Comparison of ENCODE assay signal across 1 cellular context in the genomic region with DNA sequence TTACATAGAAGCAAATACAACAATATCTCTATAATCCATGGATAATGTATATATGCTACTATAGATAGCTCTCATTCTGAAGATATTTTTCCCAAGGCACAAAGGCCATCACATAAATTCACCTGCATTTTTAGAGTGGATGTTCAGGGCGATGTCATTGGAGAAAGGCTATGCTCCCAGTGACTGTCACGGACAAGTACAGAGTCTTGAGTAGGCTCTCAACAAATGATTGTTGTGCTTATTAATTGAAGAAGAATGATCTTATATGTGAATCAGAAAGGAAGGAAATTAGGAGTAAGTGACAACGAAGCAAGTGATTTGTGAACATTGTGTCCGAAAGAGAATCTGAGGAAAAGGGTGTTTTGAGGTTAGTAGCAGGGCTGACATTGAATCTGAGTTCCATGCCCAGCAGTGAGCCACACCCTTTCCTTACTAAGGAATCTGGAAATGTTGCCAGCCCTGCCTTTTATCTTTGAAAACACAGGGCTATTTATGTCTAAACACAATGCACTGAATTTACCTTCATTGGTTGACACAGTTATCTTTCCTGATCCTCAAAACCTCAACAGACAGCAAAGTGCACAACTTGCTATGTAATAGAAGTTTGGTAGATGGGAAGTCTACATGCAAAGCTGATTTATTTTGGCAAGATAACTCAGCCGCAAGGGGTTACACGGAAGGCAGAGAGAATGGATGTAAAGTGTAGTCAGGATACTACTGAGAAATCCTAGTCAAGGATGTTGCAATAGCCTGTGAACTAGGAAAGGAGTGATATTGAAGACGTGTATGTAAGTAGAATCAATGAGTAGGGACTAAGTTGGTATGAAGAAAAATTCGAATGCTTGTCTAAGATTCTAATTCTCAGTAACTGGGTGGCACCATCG.
TF ChIP-seq lines count a peak whose summit lies in the region.

No MANE protein-coding gene starts in this region.

TF ChIP-seq in GM23338, 12 proteins besides CTCF, POLR2A, EP300 and RAD21 (continued from another document):
- TF ChIP-seq, protein P1, sequence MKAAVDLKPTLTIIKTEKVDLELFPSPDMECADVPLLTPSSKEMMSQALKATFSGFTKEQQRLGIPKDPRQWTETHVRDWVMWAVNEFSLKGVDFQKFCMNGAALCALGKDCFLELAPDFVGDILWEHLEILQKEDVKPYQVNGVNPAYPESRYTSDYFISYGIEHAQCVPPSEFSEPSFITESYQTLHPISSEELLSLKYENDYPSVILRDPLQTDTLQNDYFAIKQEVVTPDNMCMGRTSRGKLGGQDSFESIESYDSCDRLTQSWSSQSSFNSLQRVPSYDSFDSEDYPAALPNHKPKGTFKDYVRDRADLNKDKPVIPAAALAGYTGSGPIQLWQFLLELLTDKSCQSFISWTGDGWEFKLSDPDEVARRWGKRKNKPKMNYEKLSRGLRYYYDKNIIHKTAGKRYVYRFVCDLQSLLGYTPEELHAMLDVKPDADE (IDR thresholded peaks at IDR 0.05), result no peak
- TF ChIP-seq EZH2 (IDR thresholded peaks at IDR 0.05; ENCODE audit: low read depth, unreplicated experiment), result no peak
- TF ChIP-seq POLR2AphosphoS5 (IDR thresholded peaks at IDR 0.05; ENCODE audit: low read depth), result no peak
- no peak for TF ChIP-seq ZNF331 (CRISPR knock-in tag; IDR thresholded peaks at IDR 0.05; ENCODE audit: low read depth)
- TF ChIP-seq CREB1 (CRISPR knock-in tag; IDR thresholded peaks at IDR 0.05; ENCODE audit: low read depth), result no peak
- TF ChIP-seq EZH2phosphoT487 (IDR thresholded peaks at IDR 0.05; ENCODE audit: unreplicated experiment), result no peak
- TF ChIP-seq, protein P2, sequence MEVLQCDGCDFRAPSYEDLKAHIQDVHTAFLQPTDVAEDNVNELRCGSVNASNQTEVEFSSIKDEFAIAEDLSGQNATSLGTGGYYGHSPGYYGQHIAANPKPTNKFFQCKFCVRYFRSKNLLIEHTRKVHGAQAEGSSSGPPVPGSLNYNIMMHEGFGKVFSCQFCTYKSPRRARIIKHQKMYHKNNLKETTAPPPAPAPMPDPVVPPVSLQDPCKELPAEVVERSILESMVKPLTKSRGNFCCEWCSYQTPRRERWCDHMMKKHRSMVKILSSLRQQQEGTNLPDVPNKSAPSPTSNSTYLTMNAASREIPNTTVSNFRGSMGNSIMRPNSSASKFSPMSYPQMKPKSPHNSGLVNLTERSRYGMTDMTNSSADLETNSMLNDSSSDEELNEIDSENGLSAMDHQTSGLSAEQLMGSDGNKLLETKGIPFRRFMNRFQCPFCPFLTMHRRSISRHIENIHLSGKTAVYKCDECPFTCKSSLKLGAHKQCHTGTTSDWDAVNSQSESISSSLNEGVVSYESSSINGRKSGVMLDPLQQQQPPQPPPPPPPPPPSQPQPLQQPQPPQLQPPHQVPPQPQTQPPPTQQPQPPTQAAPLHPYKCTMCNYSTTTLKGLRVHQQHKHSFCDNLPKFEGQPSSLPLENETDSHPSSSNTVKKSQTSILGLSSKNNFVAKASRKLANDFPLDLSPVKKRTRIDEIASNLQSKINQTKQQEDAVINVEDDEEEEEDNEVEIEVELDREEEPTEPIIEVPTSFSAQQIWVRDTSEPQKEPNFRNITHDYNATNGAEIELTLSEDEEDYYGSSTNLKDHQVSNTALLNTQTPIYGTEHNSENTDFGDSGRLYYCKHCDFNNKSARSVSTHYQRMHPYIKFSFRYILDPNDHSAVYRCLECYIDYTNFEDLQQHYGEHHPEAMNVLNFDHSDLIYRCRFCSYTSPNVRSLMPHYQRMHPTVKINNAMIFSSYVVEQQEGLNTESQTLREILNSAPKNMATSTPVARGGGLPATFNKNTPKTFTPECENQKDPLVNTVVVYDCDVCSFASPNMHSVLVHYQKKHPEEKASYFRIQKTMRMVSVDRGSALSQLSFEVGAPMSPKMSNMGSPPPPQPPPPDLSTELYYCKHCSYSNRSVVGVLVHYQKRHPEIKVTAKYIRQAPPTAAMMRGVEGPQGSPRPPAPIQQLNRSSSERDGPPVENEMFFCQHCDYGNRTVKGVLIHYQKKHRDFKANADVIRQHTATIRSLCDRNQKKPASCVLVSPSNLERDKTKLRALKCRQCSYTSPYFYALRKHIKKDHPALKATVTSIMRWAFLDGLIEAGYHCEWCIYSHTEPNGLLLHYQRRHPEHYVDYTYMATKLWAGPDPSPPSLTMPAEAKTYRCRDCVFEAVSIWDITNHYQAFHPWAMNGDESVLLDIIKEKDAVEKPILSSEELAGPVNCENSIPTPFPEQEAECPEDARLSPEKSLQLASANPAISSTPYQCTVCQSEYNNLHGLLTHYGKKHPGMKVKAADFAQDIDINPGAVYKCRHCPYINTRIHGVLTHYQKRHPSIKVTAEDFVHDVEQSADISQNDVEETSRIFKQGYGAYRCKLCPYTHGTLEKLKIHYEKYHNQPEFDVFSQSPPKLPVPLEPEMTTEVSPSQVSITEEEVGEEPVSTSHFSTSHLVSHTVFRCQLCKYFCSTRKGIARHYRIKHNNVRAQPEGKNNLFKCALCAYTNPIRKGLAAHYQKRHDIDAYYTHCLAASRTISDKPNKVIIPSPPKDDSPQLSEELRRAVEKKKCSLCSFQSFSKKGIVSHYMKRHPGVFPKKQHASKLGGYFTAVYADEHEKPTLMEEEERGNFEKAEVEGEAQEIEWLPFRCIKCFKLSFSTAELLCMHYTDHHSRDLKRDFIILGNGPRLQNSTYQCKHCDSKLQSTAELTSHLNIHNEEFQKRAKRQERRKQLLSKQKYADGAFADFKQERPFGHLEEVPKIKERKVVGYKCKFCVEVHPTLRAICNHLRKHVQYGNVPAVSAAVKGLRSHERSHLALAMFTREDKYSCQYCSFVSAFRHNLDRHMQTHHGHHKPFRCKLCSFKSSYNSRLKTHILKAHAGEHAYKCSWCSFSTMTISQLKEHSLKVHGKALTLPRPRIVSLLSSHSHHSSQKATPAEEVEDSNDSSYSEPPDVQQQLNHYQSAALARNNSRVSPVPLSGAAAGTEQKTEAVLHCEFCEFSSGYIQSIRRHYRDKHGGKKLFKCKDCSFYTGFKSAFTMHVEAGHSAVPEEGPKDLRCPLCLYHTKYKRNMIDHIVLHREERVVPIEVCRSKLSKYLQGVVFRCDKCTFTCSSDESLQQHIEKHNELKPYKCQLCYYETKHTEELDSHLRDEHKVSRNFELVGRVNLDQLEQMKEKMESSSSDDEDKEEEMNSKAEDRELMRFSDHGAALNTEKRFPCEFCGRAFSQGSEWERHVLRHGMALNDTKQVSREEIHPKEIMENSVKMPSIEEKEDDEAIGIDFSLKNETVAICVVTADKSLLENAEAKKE (CRISPR knock-in tag; IDR thresholded peaks at IDR 0.05), result no peak
- no peak for TF ChIP-seq JUNB (IDR thresholded peaks at IDR 0.05; ENCODE audit: unreplicated experiment)
- TF ChIP-seq STAT1 (IDR thresholded peaks at IDR 0.05; ENCODE audit: unreplicated experiment), result no peak
- TF ChIP-seq ZNF114 (CRISPR knock-in tag; IDR thresholded peaks at IDR 0.05), result no peak
